1 cellular context compared by ENCODE assay signal in genomic region chr14:105045710-105046326, GRCh38.
TF ChIP-seq lines count a peak whose summit lies in the region.

No MANE protein-coding gene starts in this region.

TF ChIP-seq in HepG2, 621 proteins besides CTCF, POLR2A, EP300 and RAD21 (continued from another document and continues in another):
- TF ChIP-seq, protein P1, sequence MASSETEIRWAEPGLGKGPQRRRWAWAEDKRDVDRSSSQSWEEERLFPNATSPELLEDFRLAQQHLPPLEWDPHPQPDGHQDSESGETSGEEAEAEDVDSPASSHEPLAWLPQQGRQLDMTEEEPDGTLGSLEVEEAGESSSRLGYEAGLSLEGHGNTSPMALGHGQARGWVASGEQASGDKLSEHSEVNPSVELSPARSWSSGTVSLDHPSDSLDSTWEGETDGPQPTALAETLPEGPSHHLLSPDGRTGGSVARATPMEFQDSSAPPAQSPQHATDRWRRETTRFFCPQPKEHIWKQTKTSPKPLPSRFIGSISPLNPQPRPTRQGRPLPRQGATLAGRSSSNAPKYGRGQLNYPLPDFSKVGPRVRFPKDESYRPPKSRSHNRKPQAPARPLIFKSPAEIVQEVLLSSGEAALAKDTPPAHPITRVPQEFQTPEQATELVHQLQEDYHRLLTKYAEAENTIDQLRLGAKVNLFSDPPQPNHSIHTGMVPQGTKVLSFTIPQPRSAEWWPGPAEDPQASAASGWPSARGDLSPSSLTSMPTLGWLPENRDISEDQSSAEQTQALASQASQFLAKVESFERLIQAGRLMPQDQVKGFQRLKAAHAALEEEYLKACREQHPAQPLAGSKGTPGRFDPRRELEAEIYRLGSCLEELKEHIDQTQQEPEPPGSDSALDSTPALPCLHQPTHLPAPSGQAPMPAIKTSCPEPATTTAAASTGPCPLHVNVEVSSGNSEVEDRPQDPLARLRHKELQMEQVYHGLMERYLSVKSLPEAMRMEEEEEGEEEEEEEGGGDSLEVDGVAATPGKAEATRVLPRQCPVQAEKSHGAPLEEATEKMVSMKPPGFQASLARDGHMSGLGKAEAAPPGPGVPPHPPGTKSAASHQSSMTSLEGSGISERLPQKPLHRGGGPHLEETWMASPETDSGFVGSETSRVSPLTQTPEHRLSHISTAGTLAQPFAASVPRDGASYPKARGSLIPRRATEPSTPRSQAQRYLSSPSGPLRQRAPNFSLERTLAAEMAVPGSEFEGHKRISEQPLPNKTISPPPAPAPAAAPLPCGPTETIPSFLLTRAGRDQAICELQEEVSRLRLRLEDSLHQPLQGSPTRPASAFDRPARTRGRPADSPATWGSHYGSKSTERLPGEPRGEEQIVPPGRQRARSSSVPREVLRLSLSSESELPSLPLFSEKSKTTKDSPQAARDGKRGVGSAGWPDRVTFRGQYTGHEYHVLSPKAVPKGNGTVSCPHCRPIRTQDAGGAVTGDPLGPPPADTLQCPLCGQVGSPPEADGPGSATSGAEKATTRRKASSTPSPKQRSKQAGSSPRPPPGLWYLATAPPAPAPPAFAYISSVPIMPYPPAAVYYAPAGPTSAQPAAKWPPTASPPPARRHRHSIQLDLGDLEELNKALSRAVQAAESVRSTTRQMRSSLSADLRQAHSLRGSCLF (CRISPR knock-in tag; IDR thresholded peaks at IDR 0.05; ENCODE audit: borderline replicate concordance): no peak
- no peak for TF ChIP-seq ZNF362 (CRISPR knock-in tag; IDR thresholded peaks at IDR 0.05; ENCODE audit: borderline replicate concordance)
- TF ChIP-seq NR2F6 (IDR thresholded peaks at IDR 0.05): no peak
- no peak for TF ChIP-seq NR2F6 (CRISPR knock-in tag; IDR thresholded peaks at IDR 0.05)
- TF ChIP-seq ZNF460 (CRISPR knock-in tag; IDR thresholded peaks at IDR 0.05; ENCODE audit: borderline replicate concordance): no peak
- TF ChIP-seq ZNF446 (CRISPR knock-in tag; IDR thresholded peaks at IDR 0.05): no peak
- TF ChIP-seq TFDP2 (CRISPR knock-in tag; IDR thresholded peaks at IDR 0.05): peak; percentile 78
- TF ChIP-seq ZNF674 (CRISPR knock-in tag; IDR thresholded peaks at IDR 0.05; ENCODE audit: low read depth): no peak
- TF ChIP-seq, protein P2, sequence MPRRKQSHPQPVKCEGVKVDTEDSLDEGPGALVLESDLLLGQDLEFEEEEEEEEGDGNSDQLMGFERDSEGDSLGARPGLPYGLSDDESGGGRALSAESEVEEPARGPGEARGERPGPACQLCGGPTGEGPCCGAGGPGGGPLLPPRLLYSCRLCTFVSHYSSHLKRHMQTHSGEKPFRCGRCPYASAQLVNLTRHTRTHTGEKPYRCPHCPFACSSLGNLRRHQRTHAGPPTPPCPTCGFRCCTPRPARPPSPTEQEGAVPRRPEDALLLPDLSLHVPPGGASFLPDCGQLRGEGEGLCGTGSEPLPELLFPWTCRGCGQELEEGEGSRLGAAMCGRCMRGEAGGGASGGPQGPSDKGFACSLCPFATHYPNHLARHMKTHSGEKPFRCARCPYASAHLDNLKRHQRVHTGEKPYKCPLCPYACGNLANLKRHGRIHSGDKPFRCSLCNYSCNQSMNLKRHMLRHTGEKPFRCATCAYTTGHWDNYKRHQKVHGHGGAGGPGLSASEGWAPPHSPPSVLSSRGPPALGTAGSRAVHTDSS (CRISPR knock-in tag; conservative IDR thresholded peaks at IDR 0.05): no peak
- TF ChIP-seq SKI (IDR thresholded peaks at IDR 0.05; ENCODE audit: partially characterized antibody): peak; percentile 20
- no peak for TF ChIP-seq ZNF569 (CRISPR knock-in tag; IDR thresholded peaks at IDR 0.05; ENCODE audit: borderline replicate concordance)
- TF ChIP-seq STAT5B (CRISPR knock-in tag; IDR thresholded peaks at IDR 0.05): no peak
- TF ChIP-seq GRHL1 (CRISPR knock-in tag; conservative IDR thresholded peaks at IDR 0.05): no peak
- no peak for TF ChIP-seq ZNF3 (CRISPR knock-in tag; IDR thresholded peaks at IDR 0.05)
- TF ChIP-seq KDM5B (CRISPR knock-in tag; IDR thresholded peaks at IDR 0.05; ENCODE audit: borderline replicate concordance): peak; percentile 65; the same call in 1 of the 2 replicates
- no peak for TF ChIP-seq CEBPB (IDR thresholded peaks at IDR 0.05; ENCODE audit: borderline replicate concordance, low read depth, low read length)
- no peak for TF ChIP-seq FOXJ3 (CRISPR knock-in tag; IDR thresholded peaks at IDR 0.05; ENCODE audit: borderline replicate concordance)
- TF ChIP-seq RFX3 (CRISPR knock-in tag; IDR thresholded peaks at IDR 0.05): no peak
- TF ChIP-seq ZNF20 (CRISPR knock-in tag; IDR thresholded peaks at IDR 0.05): no peak
- TF ChIP-seq NCOA1 (CRISPR knock-in tag; IDR thresholded peaks at IDR 0.05): no peak
- no peak for TF ChIP-seq SCMH1 (CRISPR knock-in tag; IDR thresholded peaks at IDR 0.05; ENCODE audit: borderline replicate concordance)
- TF ChIP-seq, protein P3, sequence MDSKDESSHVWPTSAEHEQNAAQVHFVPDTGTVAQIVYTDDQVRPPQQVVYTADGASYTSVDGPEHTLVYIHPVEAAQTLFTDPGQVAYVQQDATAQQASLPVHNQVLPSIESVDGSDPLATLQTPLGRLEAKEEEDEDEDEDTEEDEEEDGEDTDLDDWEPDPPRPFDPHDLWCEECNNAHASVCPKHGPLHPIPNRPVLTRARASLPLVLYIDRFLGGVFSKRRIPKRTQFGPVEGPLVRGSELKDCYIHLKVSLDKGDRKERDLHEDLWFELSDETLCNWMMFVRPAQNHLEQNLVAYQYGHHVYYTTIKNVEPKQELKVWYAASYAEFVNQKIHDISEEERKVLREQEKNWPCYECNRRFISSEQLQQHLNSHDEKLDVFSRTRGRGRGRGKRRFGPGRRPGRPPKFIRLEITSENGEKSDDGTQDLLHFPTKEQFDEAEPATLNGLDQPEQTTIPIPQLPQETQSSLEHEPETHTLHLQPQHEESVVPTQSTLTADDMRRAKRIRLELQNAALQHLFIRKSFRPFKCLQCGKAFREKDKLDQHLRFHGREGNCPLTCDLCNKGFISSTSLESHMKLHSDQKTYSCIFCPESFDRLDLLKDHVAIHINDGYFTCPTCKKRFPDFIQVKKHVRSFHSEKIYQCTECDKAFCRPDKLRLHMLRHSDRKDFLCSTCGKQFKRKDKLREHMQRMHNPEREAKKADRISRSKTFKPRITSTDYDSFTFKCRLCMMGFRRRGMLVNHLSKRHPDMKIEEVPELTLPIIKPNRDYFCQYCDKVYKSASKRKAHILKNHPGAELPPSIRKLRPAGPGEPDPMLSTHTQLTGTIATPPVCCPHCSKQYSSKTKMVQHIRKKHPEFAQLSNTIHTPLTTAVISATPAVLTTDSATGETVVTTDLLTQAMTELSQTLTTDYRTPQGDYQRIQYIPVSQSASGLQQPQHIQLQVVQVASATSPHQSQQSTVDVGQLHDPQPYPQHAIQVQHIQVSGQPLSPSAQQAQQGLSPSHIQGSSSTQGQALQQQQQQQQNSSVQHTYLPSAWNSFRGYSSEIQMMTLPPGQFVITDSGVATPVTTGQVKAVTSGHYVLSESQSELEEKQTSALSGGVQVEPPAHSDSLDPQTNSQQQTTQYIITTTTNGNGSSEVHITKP (CRISPR knock-in tag; IDR thresholded peaks at IDR 0.05; ENCODE audit: low read depth): 0 out of 2 replicates have a peak, but pooled peaks have one; percentile 41
- TF ChIP-seq, protein P4, sequence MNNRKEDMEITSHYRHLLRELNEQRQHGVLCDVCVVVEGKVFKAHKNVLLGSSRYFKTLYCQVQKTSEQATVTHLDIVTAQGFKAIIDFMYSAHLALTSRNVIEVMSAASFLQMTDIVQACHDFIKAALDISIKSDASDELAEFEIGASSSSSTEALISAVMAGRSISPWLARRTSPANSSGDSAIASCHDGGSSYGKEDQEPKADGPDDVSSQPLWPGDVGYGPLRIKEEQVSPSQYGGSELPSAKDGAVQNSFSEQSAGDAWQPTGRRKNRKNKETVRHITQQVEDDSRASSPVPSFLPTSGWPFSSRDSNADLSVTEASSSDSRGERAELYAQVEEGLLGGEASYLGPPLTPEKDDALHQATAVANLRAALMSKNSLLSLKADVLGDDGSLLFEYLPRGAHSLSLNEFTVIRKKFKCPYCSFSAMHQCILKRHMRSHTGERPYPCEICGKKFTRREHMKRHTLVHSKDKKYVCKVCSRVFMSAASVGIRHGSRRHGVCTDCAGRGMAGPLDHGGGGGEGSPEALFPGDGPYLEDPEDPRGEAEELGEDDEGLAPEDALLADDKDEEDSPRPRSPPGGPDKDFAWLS (CRISPR knock-in tag; IDR thresholded peaks at IDR 0.05; ENCODE audit: borderline replicate concordance): no peak
- no peak for TF ChIP-seq KDM5A (IDR thresholded peaks at IDR 0.05; ENCODE audit: borderline replicate concordance, low read length)
- no peak for TF ChIP-seq ZNF484 (CRISPR knock-in tag; IDR thresholded peaks at IDR 0.05; ENCODE audit: borderline replicate concordance, low read depth)
- no peak for TF ChIP-seq GPBP1L1 (CRISPR knock-in tag; IDR thresholded peaks at IDR 0.05)
- 0 out of 2 replicates have a peak, but pooled peaks have one; percentile 85 for TF ChIP-seq REPIN1 (CRISPR knock-in tag; IDR thresholded peaks at IDR 0.05; ENCODE audit: borderline replicate concordance, low read depth)
- TF ChIP-seq, protein P5, sequence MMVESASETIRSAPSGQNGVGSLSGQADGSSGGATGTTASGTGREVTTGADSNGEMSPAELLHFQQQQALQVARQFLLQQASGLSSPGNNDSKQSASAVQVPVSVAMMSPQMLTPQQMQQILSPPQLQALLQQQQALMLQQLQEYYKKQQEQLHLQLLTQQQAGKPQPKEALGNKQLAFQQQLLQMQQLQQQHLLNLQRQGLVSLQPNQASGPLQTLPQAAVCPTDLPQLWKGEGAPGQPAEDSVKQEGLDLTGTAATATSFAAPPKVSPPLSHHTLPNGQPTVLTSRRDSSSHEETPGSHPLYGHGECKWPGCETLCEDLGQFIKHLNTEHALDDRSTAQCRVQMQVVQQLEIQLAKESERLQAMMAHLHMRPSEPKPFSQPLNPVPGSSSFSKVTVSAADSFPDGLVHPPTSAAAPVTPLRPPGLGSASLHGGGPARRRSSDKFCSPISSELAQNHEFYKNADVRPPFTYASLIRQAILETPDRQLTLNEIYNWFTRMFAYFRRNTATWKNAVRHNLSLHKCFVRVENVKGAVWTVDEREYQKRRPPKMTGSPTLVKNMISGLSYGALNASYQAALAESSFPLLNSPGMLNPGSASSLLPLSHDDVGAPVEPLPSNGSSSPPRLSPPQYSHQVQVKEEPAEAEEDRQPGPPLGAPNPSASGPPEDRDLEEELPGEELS (CRISPR knock-in tag; IDR thresholded peaks at IDR 0.05): peak; percentile 36; the same call in 1 of the 2 replicates
- TF ChIP-seq, protein P6, sequence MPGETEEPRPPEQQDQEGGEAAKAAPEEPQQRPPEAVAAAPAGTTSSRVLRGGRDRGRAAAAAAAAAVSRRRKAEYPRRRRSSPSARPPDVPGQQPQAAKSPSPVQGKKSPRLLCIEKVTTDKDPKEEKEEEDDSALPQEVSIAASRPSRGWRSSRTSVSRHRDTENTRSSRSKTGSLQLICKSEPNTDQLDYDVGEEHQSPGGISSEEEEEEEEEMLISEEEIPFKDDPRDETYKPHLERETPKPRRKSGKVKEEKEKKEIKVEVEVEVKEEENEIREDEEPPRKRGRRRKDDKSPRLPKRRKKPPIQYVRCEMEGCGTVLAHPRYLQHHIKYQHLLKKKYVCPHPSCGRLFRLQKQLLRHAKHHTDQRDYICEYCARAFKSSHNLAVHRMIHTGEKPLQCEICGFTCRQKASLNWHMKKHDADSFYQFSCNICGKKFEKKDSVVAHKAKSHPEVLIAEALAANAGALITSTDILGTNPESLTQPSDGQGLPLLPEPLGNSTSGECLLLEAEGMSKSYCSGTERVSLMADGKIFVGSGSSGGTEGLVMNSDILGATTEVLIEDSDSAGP (CRISPR knock-in tag; IDR thresholded peaks at IDR 0.05; ENCODE audit: borderline replicate concordance): peak; percentile 76; the same call in 1 of the 2 replicates
- no peak for TF ChIP-seq ZBTB37 (CRISPR knock-in tag; IDR thresholded peaks at IDR 0.05)
- TF ChIP-seq ZNF558 (CRISPR knock-in tag; IDR thresholded peaks at IDR 0.05; ENCODE audit: borderline replicate concordance): no peak; the same call in 1 of the 2 replicates
